In genomic region chr1:217921126-217921900, GRCh38 we compare ENCODE assay signal across 31 cellular contexts.
DNase-seq lines count a peak whose midpoint lies in the region; ATAC-seq and TF ChIP-seq lines count a peak whose summit lies in the region.
"Had no signal": no experiment of that assay in that cellular context is flagged by ENCODE, and none has a peak within 500 bp of the region (broad histone marks: within the 10 kb centered on the region; RNA-seq: fewer than 3 reads in every experiment).

No MANE protein-coding gene starts in this region.

- H3K79me2 ChIP-seq in GM23248 (ENCODE audit: insufficient read depth), result no peaks in the 10 kb centered on the region

- no peaks in the 10 kb centered on the region for H3K9me2 ChIP-seq in GM23248 (ENCODE audit: insufficient read depth)

- in situ Hi-C loops in Caki2 (cut with HindIII; ENCODE audit: low pct_unique_long_range_greater_than_20kb, low sequenced_read_pairs) (no loop called here), GM23248 (cut with MboI) (no loop called here), GM13977 (cut with MboI; ENCODE audit: low pct_unique_long_range_greater_than_20kb, low sequenced_read_pairs, unreplicated experiment) (no loop called here)

- H3K27ac Mint-ChIP-seq in activated naive CD4-positive, alpha-beta T cell treated with anti-CD3 and anti-CD28 coated beads, Interleukin-2, amount 50 U/mL, for 72 hours, result no peak overlapping the region
- H3K27ac Mint-ChIP-seq: activated B cell treated with CpG ODN at 0.5 μM for 24 hours; activated CD8-positive, alpha-beta memory T cell treated with anti-CD3 and anti-CD28 coated beads, Interleukin-2, amount 10 ng/mL, durations not matched to agents 7 days and 5 days; CD8-positive, alpha-beta memory T cell; effector memory CD8-positive, alpha-beta T cell; naive thymus-derived CD4-positive, alpha-beta T cell had no signal

- H3K9me3 Mint-ChIP-seq in activated naive CD4-positive, alpha-beta T cell treated with anti-CD3 and anti-CD28 coated beads, Interleukin-2, amount 50 U/mL, for 72 hours, result peaks cover 3 to 6% of the 10 kb centered on the region in 2 donors
- H3K9me3 Mint-ChIP-seq: activated B cell treated with CpG ODN at 0.5 μM for 24 hours had no signal

- no peaks in the 10 kb centered on the region for H4K20me1 ChIP-seq in GM23248 (ENCODE audit: insufficient read depth)

- H3K27ac ChIP-seq in GM23248, result no peak overlapping the region
- H3K27ac ChIP-seq: foreskin keratinocyte, PC-9, prostate gland, SJSA1, tibial nerve had no signal

- H3K9ac ChIP-seq in GM23248, result no peak overlapping the region

- H2AFZ ChIP-seq in GM23248, result no peak overlapping the region
- H2AFZ ChIP-seq: PC-9 had no signal

- H3K4me3 ChIP-seq in GM23248 (no peak overlapping the region), fibroblast of mammary gland (ENCODE audit: control insufficient read depth, low read depth, low read length) (no peak overlapping the region)
- H3K4me3 ChIP-seq: PC-9, prostate gland, SJSA1, tibial nerve had no signal

- TF ChIP-seq CTCF in fibroblast of mammary gland (conservative IDR thresholded peaks at IDR 0.05; ENCODE audit: control insufficient read depth, insufficient read depth, low read depth, low read length) (no peak), GM13977 (IDR thresholded peaks at IDR 0.05; ENCODE audit: extremely low read depth, insufficient read depth, missing control alignments) (no peak)

- WGBS in GM23248 (ENCODE audit: low coverage in 1 of 2, low lambda C conversion rate in 2 of 2, missing lambda C conversion rate in 2 of 2), 2 experiments, result 30 to 39% methylated on average over 7 of the region's 7 CpGs

- H3K4me1 ChIP-seq in GM23248 (ENCODE audit: insufficient read depth), result no peaks in the 10 kb centered on the region
- H3K4me1 ChIP-seq: foreskin keratinocyte, prostate gland, SJSA1 had no signal

- DNase-seq in Caki2 (ENCODE audit: low read depth) (peak; percentile 40), GM23248 (peak; percentile 3), SHP77 (lab: John Stamatoyannopoulos, UW) (peak; percentile 12 to 48), fibroblast of mammary gland (ENCODE audit: low read depth) (peak; percentile 12), GM13977 (ENCODE audit: low spot score) (no peak), inferior parietal cortex (ENCODE audit: extremely low spot score) (no peak), retina (no peak)
- DNase-seq in activated naive CD4-positive, alpha-beta T cell treated with anti-CD3 and anti-CD28 coated beads, Interleukin-2, amount 50 U/mL, for 72 hours (ENCODE audit: low spot score in 2 of 2), result no peak
- DNase-seq: activated B cell treated with CpG ODN at 0.5 μM for 24 hours; activated CD4-positive, alpha-beta T cell treated with anti-CD3 and anti-CD28 coated beads, Interleukin-2, amount 50 U/mL, for 4 hours; activated CD8-positive, alpha-beta memory T cell treated with anti-CD3 and anti-CD28 coated beads, Interleukin-2, amount 10 ng/mL, durations not matched to agents 7 days and 5 days; activated gamma-delta T cell treated with Interleukin-2 at 50 U/mL for 16 hours; activated T-cell treated with anti-CD3 and anti-CD28 coated beads, Interleukin-2, amount 50 U/mL, for 48 hours; CD8-positive, alpha-beta memory T cell; central memory CD4-positive, alpha-beta T cell; effector memory CD8-positive, alpha-beta T cell; head of caudate nucleus; KBM-7; kidney; MM.1S; naive thymus-derived CD4-positive, alpha-beta T cell; NCI-H1105 treated with DMSO at 0.1 percent for 48 hours; NCI-H1930; NCI-H524; PC-9; stimulated activated CD4-positive, alpha-beta T cell treated with anti-CD3 and anti-CD28 coated beads, Interleukin-4, amount 100 ng/mL, for 4 hours had no signal

- peaks cover 42% of the 10 kb centered on the region for H3K27me3 ChIP-seq in GM23248 (replicated peaks; ENCODE audit: insufficient read depth)

- no peak for ATAC-seq in activated naive CD4-positive, alpha-beta T cell treated with anti-CD3 and anti-CD28 coated beads, Interleukin-2, amount 50 U/mL, for 72 hours
- ATAC-seq: activated CD8-positive, alpha-beta memory T cell treated with anti-CD3 and anti-CD28 coated beads, Interleukin-2, amount 10 ng/mL, durations not matched to agents 7 days and 5 days; effector memory CD8-positive, alpha-beta T cell; esophagus mucosa; foreskin keratinocyte; naive thymus-derived CD4-positive, alpha-beta T cell had no signal

- H3K36me3 ChIP-seq in GM23248 (ENCODE audit: low read depth), result no peaks in the 10 kb centered on the region
- H3K36me3 ChIP-seq: prostate gland, SJSA1, tibial nerve had no signal

- peaks cover 0 to under 1% of the 10 kb centered on the region in 2 donors for H3K36me3 Mint-ChIP-seq in activated naive CD4-positive, alpha-beta T cell treated with anti-CD3 and anti-CD28 coated beads, Interleukin-2, amount 50 U/mL, for 72 hours
- H3K36me3 Mint-ChIP-seq: activated CD8-positive, alpha-beta memory T cell treated with anti-CD3 and anti-CD28 coated beads, Interleukin-2, amount 10 ng/mL, durations not matched to agents 7 days and 5 days; CD8-positive, alpha-beta memory T cell had no signal

- H3F3A ChIP-seq in GM23248 (ENCODE audit: insufficient read depth), result no peaks in the 10 kb centered on the region

- no peaks in the 10 kb centered on the region for H3K9me3 ChIP-seq in GM23248 (ENCODE audit: low read depth)
- H3K9me3 ChIP-seq: prostate gland, SJSA1, tibial nerve had no signal

- no peak overlapping the region for H3K4me2 ChIP-seq in GM23248 (ENCODE audit: unreplicated experiment)
- H3K4me2 ChIP-seq: PC-9 had no signal

Comparison
In these comparisons a context has a peak if more than half of its experiments do, and no peak if none do; other contexts are left out.
1. DNase-seq: peak in Caki2 (single experiment), GM23248 (single experiment), SHP77 (2 of 2) and fibroblast of mammary gland (single experiment); none in activated naive CD4-positive, alpha-beta T cell treated with anti-CD3 and anti-CD28 coated beads, Interleukin-2, amount 50 U/mL, for 72 hours (0 of 2), GM13977 (single experiment), inferior parietal cortex (single experiment) and retina (single experiment).